Comparison of ENCODE assay signal across 12 cellular contexts in the genomic region with DNA sequence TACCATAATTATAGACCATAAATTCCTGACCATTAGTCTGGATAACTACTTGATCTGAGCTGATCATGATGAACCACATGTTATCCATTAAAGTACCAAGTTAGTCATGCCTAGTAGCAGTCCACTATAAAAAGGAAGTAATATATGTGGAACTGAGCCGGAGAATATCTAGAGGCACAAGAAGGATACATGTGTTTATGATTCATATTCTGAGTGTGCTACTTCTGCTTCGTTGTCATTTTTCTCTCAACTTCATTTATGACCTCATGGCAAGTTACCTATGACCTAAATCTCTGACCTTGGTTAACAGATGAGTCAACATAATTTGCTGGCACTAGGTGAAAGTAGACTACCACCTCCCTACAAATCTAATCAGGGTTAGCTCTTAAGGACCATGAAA. TPM values are rescaled to one million over a fixed set of nuclear protein-coding genes. Genes with fewer than 3 reads are reported as not detected.
DNase-seq lines count a peak whose midpoint lies in the region; ATAC-seq and TF ChIP-seq lines count a peak whose summit lies in the region.
"Had no signal": no experiment of that assay in that cellular context is flagged by ENCODE, and none has a peak within 500 bp of the region (broad histone marks: within the 10 kb centered on the region; RNA-seq: fewer than 3 reads in every experiment).

No MANE protein-coding gene starts in this region.

- intact Hi-C loops in PC-3 (cut with micrococcal nuclease) = loop anchor here (10.0 kb wide), 2 partner anchors 260 to 340 kb away; no protein-coding TSS in a partner anchor

- ATAC-seq in PC-3 = no peak
- peak; percentile 46 to 48 for ATAC-seq in stimulated activated naive B cell treated with anti-CD40 and anti-IgM and Interleukin-4, amounts not matched to agents 10 μg/mL and 1 μg/mL and 100 μg/mL, for 72 hours (replicated peaks)
- no peak for ATAC-seq in HG03135 (IDR thresholded peaks at IDR 0.05; ENCODE audit: unreplicated experiment)

- H3K4me3 Mint-ChIP-seq in HFFc6 = no peak overlapping the region
- no peak overlapping the region for H3K4me3 Mint-ChIP-seq in stimulated activated naive B cell treated with anti-CD40 and anti-IgM and Interleukin-4, amounts not matched to agents 10 μg/mL and 1 μg/mL and 100 μg/mL, for 72 hours
- H3K4me3 Mint-ChIP-seq: memory B cell had no signal

- H3K9ac ChIP-seq in PC-3 (ENCODE audit: low read length) (no peak overlapping the region), Karpas-422 (ENCODE audit: low read length) (no peak overlapping the region)

- no peaks in the 10 kb centered on the region for H3K27me3 ChIP-seq in PC-3 (ENCODE audit: low read length)
- no peaks in the 10 kb centered on the region for H3K27me3 ChIP-seq in Karpas-422 (ENCODE audit: low read length)

- no peaks in the 10 kb centered on the region for H3F3A ChIP-seq in PC-3 (ENCODE audit: low read length, unreplicated experiment)

- H3K4me1 ChIP-seq in PC-3 (ENCODE audit: insufficient read depth, low read length) = peaks cover 9% of the 10 kb centered on the region; the same call in 1 of the 2 replicates
- peaks cover 7% of the 10 kb centered on the region for H3K4me1 ChIP-seq in Karpas-422 (ENCODE audit: low read length)

- H4K20me1 ChIP-seq in PC-3 (ENCODE audit: low read length) (no peaks in the 10 kb centered on the region), Karpas-422 (ENCODE audit: insufficient read depth, low read depth, low read length) (no peaks in the 10 kb centered on the region)

- H3K79me2 ChIP-seq in PC-3 (ENCODE audit: low read length) (no peaks in the 10 kb centered on the region), Karpas-422 (ENCODE audit: low read length) (no peaks in the 10 kb centered on the region)

- TF ChIP-seq CTCF in HFFc6 (IDR thresholded peaks at IDR 0.05) (no peak), PC-3 (conservative IDR thresholded peaks at IDR 0.05; ENCODE audit: low read depth, low read length) (no peak)

- H3K9me3 ChIP-seq in PC-3 (ENCODE audit: low read length) (no peaks in the 10 kb centered on the region), Karpas-422 (ENCODE audit: low read length) (no peaks in the 10 kb centered on the region)
- H3K9me3 ChIP-seq: thoracic aorta had no signal

- no peaks in the 10 kb centered on the region for H3K9me2 ChIP-seq in PC-3 (replicated peaks; ENCODE audit: low read length)
- no peaks in the 10 kb centered on the region for H3K9me2 ChIP-seq in Karpas-422 (replicated peaks; ENCODE audit: insufficient read depth, low read length)

- H2AFZ ChIP-seq in PC-3 (ENCODE audit: low read length) = no peak overlapping the region
- no peak overlapping the region for H2AFZ ChIP-seq in Karpas-422 (ENCODE audit: low read length)

- peak; percentile 70 for DNase-seq in HFFc6
- DNase-seq in PC-3 = peak; percentile 16
- DNase-seq in fibroblast of gingiva (ENCODE audit: low read depth) = peak; percentile 78
- no peak for DNase-seq in stimulated activated naive B cell treated with anti-CD40 and anti-IgM and Interleukin-4, amounts not matched to agents 10 μg/mL and 1 μg/mL and 100 μg/mL, for 72 hours
- DNase-seq in activated gamma-delta T cell treated with Interleukin-2 at 50 U/mL for 16 hours = no peak
- DNase-seq in Karpas-422 = no peak
- DNase-seq: caudate nucleus, NCI-H2171 treated with DMSO at 0.1 percent for 48 hours had no signal

- no peak overlapping the region for H3K27ac ChIP-seq in PC-3 (ENCODE audit: low read length)
- no peak overlapping the region for H3K27ac ChIP-seq in Karpas-422 (ENCODE audit: low read length)
- H3K27ac ChIP-seq: thoracic aorta had no signal

- peaks cover 8% of the 10 kb centered on the region for H3K9me3 Mint-ChIP-seq in HFFc6
- H3K9me3 Mint-ChIP-seq in stimulated activated naive B cell treated with anti-CD40 and anti-IgM and Interleukin-4, amounts not matched to agents 10 μg/mL and 1 μg/mL and 100 μg/mL, for 72 hours = peaks cover 2 to 4% of the 10 kb centered on the region in 2 donors
- H3K9me3 Mint-ChIP-seq: memory B cell had no signal

- H3K36me3 Mint-ChIP-seq in HFFc6 (ENCODE audit: low read depth) = peaks cover under 1% of the 10 kb centered on the region; the same call in 1 of the 2 replicates
- peaks cover 2 to 3% of the 10 kb centered on the region in 2 donors for H3K36me3 Mint-ChIP-seq in stimulated activated naive B cell treated with anti-CD40 and anti-IgM and Interleukin-4, amounts not matched to agents 10 μg/mL and 1 μg/mL and 100 μg/mL, for 72 hours
- H3K36me3 Mint-ChIP-seq: memory B cell had no signal

- H3K4me2 ChIP-seq in PC-3 (ENCODE audit: low read length) (no peak overlapping the region), Karpas-422 (ENCODE audit: low read depth, low read length, poor library complexity, severe bottlenecking) (no peak overlapping the region)
- H3K4me2 ChIP-seq: smooth muscle cell had no signal

- peak overlapping the region; percentile 9; the same call in 1 of the 2 replicates for H3K27ac Mint-ChIP-seq in HFFc6
- no peak overlapping the region for H3K27ac Mint-ChIP-seq in stimulated activated naive B cell treated with anti-CD40 and anti-IgM and Interleukin-4, amounts not matched to agents 10 μg/mL and 1 μg/mL and 100 μg/mL, for 72 hours
- H3K27ac Mint-ChIP-seq: memory B cell had no signal

- POLR2A ChIA-PET in PC-3 (lab: Charles Lee; ENCODE audit: unreplicated experiment) = no interaction called here

- H3K4me3 ChIP-seq in PC-3 (ENCODE audit: low read length) (no peak overlapping the region), Karpas-422 (ENCODE audit: low read length) (no peak overlapping the region)
- H3K4me3 ChIP-seq: smooth muscle cell, thoracic aorta had no signal

- H3K36me3 ChIP-seq in PC-3 (ENCODE audit: low read depth, low read length) (no peaks in the 10 kb centered on the region), Karpas-422 (ENCODE audit: insufficient read depth, low read length) (no peaks in the 10 kb centered on the region)
- H3K36me3 ChIP-seq: thoracic aorta had no signal

- BruUV-seq in PC-3 (replicated peaks; lab: Mats Ljungman, UMichigan) = no TSS peak

- H3K4me1 Mint-ChIP-seq in HFFc6 (ENCODE audit: low read depth) = peaks cover 35% of the 10 kb centered on the region
- no peaks in the 10 kb centered on the region for H3K4me1 Mint-ChIP-seq in stimulated activated naive B cell treated with anti-CD40 and anti-IgM and Interleukin-4, amounts not matched to agents 10 μg/mL and 1 μg/mL and 100 μg/mL, for 72 hours
- H3K4me1 Mint-ChIP-seq: memory B cell had no signal

- H3K27me3 Mint-ChIP-seq in HFFc6 (ENCODE audit: insufficient read depth) = peaks cover 3% of the 10 kb centered on the region; the same call in 1 of the 2 replicates
- H3K27me3 Mint-ChIP-seq in stimulated activated naive B cell treated with anti-CD40 and anti-IgM and Interleukin-4, amounts not matched to agents 10 μg/mL and 1 μg/mL and 100 μg/mL, for 72 hours = peaks cover 0 to 4% of the 10 kb centered on the region in 2 donors
- H3K27me3 Mint-ChIP-seq: memory B cell had no signal

- CTCF ChIA-PET in PC-3 (lab: Charles Lee) = no interaction called here

RNA-seq across cellular contexts. Expression of a gene that starts 56.5 kb away (rescaled TPM):
- 10 to 100 TPM; 51.7 to 61.0 (median 56.4) TPM for total RNA-seq in HFFc6 (2021; fragmentation: NEBNext Ultra II Directional; extraction: Animal tissue kit (Norgen Biotek cat#: 25700))
- total RNA-seq in PC-3 (2014; rRNA removed) = 51.2 and 64.4 TPM in 2 replicates
- total RNA-seq in Karpas-422 (2014; rRNA removed; shearing (Covaris generic); ENCODE audit: low replicate concordance) = 46.6 and 71.0 TPM in 2 replicates

Comparison
In these comparisons a context has a peak if more than half of its experiments do, and no peak if none do; other contexts are left out.
1. DNase-seq: peak in HFFc6 (single experiment), PC-3 (single experiment) and fibroblast of gingiva (single experiment); none in stimulated activated naive B cell treated with anti-CD40 and anti-IgM and Interleukin-4, amounts not matched to agents 10 μg/mL and 1 μg/mL and 100 μg/mL, for 72 hours (single experiment), activated gamma-delta T cell treated with Interleukin-2 at 50 U/mL for 16 hours (single experiment) and Karpas-422 (single experiment).
2. ATAC-seq: peak in stimulated activated naive B cell treated with anti-CD40 and anti-IgM and Interleukin-4, amounts not matched to agents 10 μg/mL and 1 μg/mL and 100 μg/mL, for 72 hours (2 of 2); none in PC-3 (single experiment) and HG03135 (single experiment).